10 cellular contexts compared by ENCODE assay signal in the genomic region with DNA sequence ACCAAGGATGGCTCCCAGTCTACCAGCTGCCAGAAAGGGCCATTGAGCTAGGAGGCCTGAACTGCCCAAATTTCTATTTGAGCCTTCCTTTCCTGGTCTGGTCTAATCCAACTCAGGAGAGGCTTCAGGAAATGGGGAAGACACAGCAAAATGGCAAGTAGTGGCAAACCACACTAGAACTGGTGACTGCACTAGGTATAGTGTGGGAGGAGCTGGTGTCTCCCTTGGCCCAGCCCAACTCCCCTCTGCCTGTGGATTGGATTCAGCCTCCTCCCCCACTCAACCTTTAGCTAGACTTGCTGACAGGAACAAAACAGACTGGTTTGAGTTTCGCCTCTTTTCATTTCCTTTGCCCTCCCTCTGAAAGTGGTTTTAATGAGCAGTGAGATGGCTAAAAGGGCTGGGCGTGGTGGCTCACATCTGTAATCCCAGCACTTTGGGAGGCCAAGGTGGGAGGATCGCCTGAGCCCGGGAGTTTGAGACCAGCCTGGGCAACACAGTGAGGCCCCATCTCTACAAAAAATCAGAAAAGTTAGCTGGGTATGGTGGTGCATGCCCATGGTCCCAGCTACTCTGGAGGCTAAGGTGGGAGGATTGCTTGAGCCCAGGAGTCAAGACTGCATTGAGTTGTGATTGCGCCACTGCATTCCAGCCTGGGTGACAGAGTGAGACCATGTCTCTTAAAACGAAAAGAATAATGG. TPM values are rescaled to one million over a fixed set of nuclear protein-coding genes. Genes with fewer than 3 reads are reported as not detected.
DNase-seq lines count a peak whose midpoint lies in the region; ATAC-seq, FAIRE-seq and TF ChIP-seq lines count a peak whose summit lies in the region.
"Had no signal": no experiment of that assay in that cellular context is flagged by ENCODE, and none has a peak within 500 bp of the region (broad histone marks: within the 10 kb centered on the region; RNA-seq: fewer than 3 reads in every experiment).

No MANE protein-coding gene starts in this region.

- no peak overlapping the region for H3K27ac Mint-ChIP-seq in MCF 10A (ENCODE audit: low read depth, unreplicated experiment)
- H3K27ac Mint-ChIP-seq in activated T-helper 17 cell treated with anti-CD3 and anti-CD28 coated beads, Interleukin-2, amount 50 U/mL, for 72 hours: peak overlapping the region; percentile 98

- H3K4me3 ChIP-seq in breast epithelium: no peak overlapping the region
- H3K4me3 ChIP-seq in upper lobe of left lung: no peak overlapping the region

- TF ChIP-seq CTCF in breast epithelium (IDR thresholded peaks at IDR 0.05): no peak
- TF ChIP-seq CTCF in MCF 10A (IDR thresholded peaks at IDR 0.05; ENCODE audit: unreplicated experiment): no peak
- no peak for TF ChIP-seq CTCF in upper lobe of left lung (IDR thresholded peaks at IDR 0.05)

- intact Hi-C loops in breast epithelium (cut with DNase I; ENCODE audit: low total_unique reads) (loop anchor here (5.0 kb wide), 1 partner anchor 97 kb away; no protein-coding TSS in a partner anchor), MCF 10A (cut with micrococcal nuclease) (loop anchor here (5.0 kb wide), 2 partner anchors 32 to 38 kb away; no protein-coding TSS in a partner anchor)

- H3K36me3 ChIP-seq in breast epithelium (no peaks in the 10 kb centered on the region), upper lobe of left lung (peaks cover 7 to 48% (median 36%) of the 10 kb centered on the region in 4 donors)

- H3K9me3 Mint-ChIP-seq in MCF 10A (ENCODE audit: unreplicated experiment): no peaks in the 10 kb centered on the region
- no peaks in the 10 kb centered on the region for H3K9me3 Mint-ChIP-seq in activated T-helper 17 cell treated with anti-CD3 and anti-CD28 coated beads, Interleukin-2, amount 50 U/mL, for 72 hours

- H3K4me3 Mint-ChIP-seq in MCF 10A (ENCODE audit: unreplicated experiment): no peak overlapping the region
- H3K4me3 Mint-ChIP-seq in activated T-helper 17 cell treated with anti-CD3 and anti-CD28 coated beads, Interleukin-2, amount 50 U/mL, for 72 hours: peak overlapping the region; percentile 75

- no peak for TF ChIP-seq EP300 in upper lobe of left lung (IDR thresholded peaks at IDR 0.05)

- H3K27me3 Mint-ChIP-seq in MCF 10A (ENCODE audit: insufficient read depth, unreplicated experiment): no peaks in the 10 kb centered on the region
- H3K27me3 Mint-ChIP-seq in activated T-helper 17 cell treated with anti-CD3 and anti-CD28 coated beads, Interleukin-2, amount 50 U/mL, for 72 hours: no peaks in the 10 kb centered on the region

- peak; percentile 85 for ATAC-seq in activated T-helper 17 cell treated with anti-CD3 and anti-CD28 coated beads, Interleukin-2, amount 50 U/mL, for 72 hours (replicated peaks)
- no peak for ATAC-seq in upper lobe of left lung (ENCODE audit: low FRiP score in 2 of 2)
- no peak for ATAC-seq in GM19035 (IDR thresholded peaks at IDR 0.05; ENCODE audit: unreplicated experiment)
- no peak for ATAC-seq in HG02884 (IDR thresholded peaks at IDR 0.05; ENCODE audit: unreplicated experiment)

- H3K27me3 ChIP-seq in breast epithelium (no peaks in the 10 kb centered on the region), upper lobe of left lung (no peaks in the 10 kb centered on the region)

- no TSS peak for BruUV-seq in MCF 10A (replicated peaks; lab: Mats Ljungman, UMichigan)

- H3K4me1 Mint-ChIP-seq in MCF 10A (ENCODE audit: insufficient read depth, unreplicated experiment): peaks cover 25% of the 10 kb centered on the region
- peaks cover 23% of the 10 kb centered on the region for H3K4me1 Mint-ChIP-seq in activated T-helper 17 cell treated with anti-CD3 and anti-CD28 coated beads, Interleukin-2, amount 50 U/mL, for 72 hours

- H3K36me3 Mint-ChIP-seq in MCF 10A (ENCODE audit: insufficient read depth, unreplicated experiment): peaks cover 41% of the 10 kb centered on the region
- peaks cover 61% of the 10 kb centered on the region for H3K36me3 Mint-ChIP-seq in activated T-helper 17 cell treated with anti-CD3 and anti-CD28 coated beads, Interleukin-2, amount 50 U/mL, for 72 hours (ENCODE audit: low read depth)

- peaks cover 3 to 16% of the 10 kb centered on the region in 2 donors for H3K4me1 ChIP-seq in breast epithelium
- H3K4me1 ChIP-seq in upper lobe of left lung: peaks cover 21 to 42% (median 25%) of the 10 kb centered on the region in 4 donors

- peak overlapping the region; percentile 70 to 81 for H3K27ac ChIP-seq in breast epithelium
- peak overlapping the region in 3 of 4 donors; percentile 42 to 64 (median 46) for H3K27ac ChIP-seq in upper lobe of left lung

- TF ChIP-seq POLR2A in breast epithelium (IDR thresholded peaks at IDR 0.05): no peak
- TF ChIP-seq POLR2A in upper lobe of left lung (IDR thresholded peaks at IDR 0.05): no peak

- POLR2A ChIA-PET in MCF 10A (lab: Yijun Ruan, JAX): interaction anchor here (0.6 to 10.0 kb wide), 7 partner anchors 11 to 100 kb away, joined by 3 to 80 read pairs (median 6); a partner anchor contains a TSS

- no peaks in the 10 kb centered on the region for H3K9me3 ChIP-seq in breast epithelium
- no peaks in the 10 kb centered on the region for H3K9me3 ChIP-seq in upper lobe of left lung

- CTCF ChIA-PET in MCF 10A (lab: Yijun Ruan, JAX): interaction anchor here (0.6 to 5.9 kb wide), 9 partner anchors 9 to 835 kb away, joined by 3 to 58 read pairs (median 4); a partner anchor contains a TSS

- DNase-seq in breast epithelium (ENCODE audit: low spot score in 2 of 2): no peak
- DNase-seq in MCF 10A (ENCODE audit: unreplicated experiment): no peak
- peak; percentile 30 for DNase-seq in kidney tubule cell (ENCODE audit: low spot score)
- no peak for DNase-seq in upper lobe of left lung
- DNase-seq in urothelium cell line (ENCODE audit: low spot score): no peak
- DNase-seq: COR-L47, NCI-H524 had no signal

- WGBS in upper lobe of left lung, 2 donors: 74 to 75% methylated on average over 6 of the region's 6 CpGs

- FAIRE-seq in urothelium cell line (lab: Jason Lieb, UNC): no peak

RNA-seq across cellular contexts. Expression of a gene that starts 17.5 kb away (rescaled TPM):
- total RNA-seq in breast epithelium (10 to 100 TPM; 37.7 to 63.2 (median 40.6) TPM), MCF 10A (2022) (69.1 and 79.5 TPM in 2 replicates), upper lobe of left lung (10 to 100 TPM; 21.0 to 45.6 (median 33.4) TPM)
- total RNA-seq in activated T-helper 17 cell treated with anti-CD3 and anti-CD28 coated beads, Interleukin-2, amount 50 U/mL, for 72 hours: 10 to 100 TPM; 31.2 to 46.7 TPM

RNA-seq across cellular contexts. Expression of a gene that starts 25.2 kb away (rescaled TPM):
- total RNA-seq in breast epithelium (not detected), MCF 10A (2022) (not detected in 2 replicates), upper lobe of left lung (1 to 10 TPM in 5 of 6 donors, under 1 TPM in 1; 0.20 to 4.2 (median 2.1) TPM)
- under 1 TPM; 0.09 to 0.66 TPM for total RNA-seq in activated T-helper 17 cell treated with anti-CD3 and anti-CD28 coated beads, Interleukin-2, amount 50 U/mL, for 72 hours

RNA-seq across cellular contexts. Expression of a gene that starts 34.4 kb away (rescaled TPM):
- 10 to 100 TPM; 33.4 to 53.0 (median 33.4) TPM for total RNA-seq in breast epithelium
- 21.2 and 21.6 TPM in 2 replicates for total RNA-seq in MCF 10A (2022)
- 10 to 100 TPM; 44.4 to 44.7 TPM for total RNA-seq in activated T-helper 17 cell treated with anti-CD3 and anti-CD28 coated beads, Interleukin-2, amount 50 U/mL, for 72 hours
- 10 to 100 TPM; 16.8 to 66.4 (median 24.9) TPM for total RNA-seq in upper lobe of left lung

RNA-seq across cellular contexts. Expression of a gene that starts 41.0 kb away (rescaled TPM):
- 10 to 100 TPM; 41.4 to 58.0 (median 43.6) TPM for total RNA-seq in breast epithelium
- total RNA-seq in MCF 10A (2022): 277 and 311 TPM in 2 replicates
- total RNA-seq in activated T-helper 17 cell treated with anti-CD3 and anti-CD28 coated beads, Interleukin-2, amount 50 U/mL, for 72 hours: 10 to 100 TPM; 64.2 to 67.3 TPM
- 100 to 1,000 TPM in 1 of 6 donors, 10 to 100 TPM in 5; 41.3 to 128 (median 78.1) TPM for total RNA-seq in upper lobe of left lung
